Comparison of ENCODE assay signal across 23 cellular contexts in the genomic region with DNA sequence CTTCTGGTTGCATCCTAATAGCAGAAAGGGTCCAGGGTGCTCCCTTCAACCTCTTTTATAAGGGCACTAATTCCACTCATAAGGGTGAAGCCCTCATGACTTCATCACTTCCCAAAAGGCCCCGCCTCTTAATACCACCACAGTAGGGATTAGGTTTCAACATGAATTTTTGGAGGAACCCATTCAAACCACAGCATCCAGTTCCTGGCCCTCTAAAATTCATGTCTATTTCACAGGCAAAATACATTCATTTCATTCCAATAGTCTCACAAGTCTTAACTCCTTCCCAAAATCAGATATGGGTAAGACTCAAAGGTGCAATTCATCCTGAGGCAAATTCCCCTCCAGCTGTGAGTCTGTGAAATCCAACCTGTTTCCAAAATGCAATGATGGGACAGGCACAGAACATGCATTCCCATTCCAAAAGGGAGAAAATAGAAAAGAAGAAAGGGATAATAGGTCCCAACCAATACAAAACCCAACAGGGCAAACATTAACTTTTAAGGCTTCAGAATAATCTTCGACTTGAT.
DNase-seq lines count a peak whose midpoint lies in the region; TF ChIP-seq lines count a peak whose summit lies in the region.
"Had no signal": no experiment of that assay in that cellular context is flagged by ENCODE, and none has a peak within 500 bp of the region (broad histone marks: within the 10 kb centered on the region; RNA-seq: fewer than 3 reads in every experiment).

No MANE protein-coding gene starts in this region.

- H3K27me3 Mint-ChIP-seq in mesothelial cell of epicardium (ENCODE audit: low read depth): no peaks in the 10 kb centered on the region
- H3K27me3 Mint-ChIP-seq: CD4-positive, alpha-beta memory T cell had no signal

- peak overlapping the region; percentile 19 for H3K27ac Mint-ChIP-seq in mesothelial cell of epicardium
- H3K27ac Mint-ChIP-seq: CD4-positive, alpha-beta memory T cell; GM23338 had no signal

- no peak for TF ChIP-seq CTCF in astrocyte of the spinal cord (IDR thresholded peaks at IDR 0.05; ENCODE audit: low read depth, low read length)
- TF ChIP-seq CTCF in mesothelial cell of epicardium (IDR thresholded peaks at IDR 0.05; ENCODE audit: unreplicated experiment): no peak

- in situ Hi-C loops in astrocyte of the spinal cord (cut with HindIII; ENCODE audit: low sequenced_read_pairs): no loop called here

- H3K4me3 Mint-ChIP-seq in mesothelial cell of epicardium: no peak overlapping the region
- H3K4me3 Mint-ChIP-seq: CD4-positive, alpha-beta memory T cell; GM23338 had no signal

- H3K36me3 Mint-ChIP-seq in mesothelial cell of epicardium: peaks cover 20% of the 10 kb centered on the region
- H3K36me3 Mint-ChIP-seq: CD4-positive, alpha-beta memory T cell had no signal

- peaks cover 45% of the 10 kb centered on the region for H3K4me1 Mint-ChIP-seq in mesothelial cell of epicardium
- H3K4me1 Mint-ChIP-seq: CD4-positive, alpha-beta memory T cell had no signal

- DNase-seq in LHCN-M2 (ENCODE audit: low read depth): peak; percentile 43
- DNase-seq in astrocyte of the spinal cord (ENCODE audit: low read depth, low spot score): peak; percentile 7
- no peak for DNase-seq in mesothelial cell of epicardium (ENCODE audit: low spot score in 2 of 2, unreplicated experiment in 2 of 2)
- DNase-seq in NCI-H1417 treated with DMSO at 0.1 percent for 48 hours (lab: John Stamatoyannopoulos, UW): no peak
- DNase-seq in NCI-H69 (lab: John Stamatoyannopoulos, UW): no peak
- DNase-seq in stimulated activated CD4-positive, alpha-beta T cell treated with anti-CD3 and anti-CD28 coated beads, Interleukin-2, amount 100 ng/mL, for 24 hours: no peak
- DNase-seq in HPDE6-E6E7 (ENCODE audit: extremely low spot score): no peak
- DNase-seq: Caco-2; CD4-positive, alpha-beta memory T cell; DMS 273 treated with DMSO at 0.1 percent for 48 hours; DND-41; KBM-7; MV-4-11; NCI-H1105 treated with DMSO at 0.1 percent for 48 hours; NCI-H1694; NCI-H2081 treated with DMSO at 0.1 percent for 48 hours; NCI-H446; NCI-H526; OCI-M1; Right ventricle myocardium superior had no signal

- H3K9me3 Mint-ChIP-seq in mesothelial cell of epicardium: no peaks in the 10 kb centered on the region
- H3K9me3 Mint-ChIP-seq: CD4-positive, alpha-beta memory T cell; GM23338 had no signal

- H3K4me3 ChIP-seq in astrocyte of the spinal cord (ENCODE audit: low read depth, low read length): no peak overlapping the region
- H3K4me3 ChIP-seq: BLaER1 treated with 17β-estradiol and CSF1 and Interleukin-3, amounts not matched to agents 10 nM and 100 nM; GM23338; HAP-1 had no signal

Comparison
In these comparisons a context has a peak if more than half of its experiments do, and no peak if none do; other contexts are left out.
1. DNase-seq: peak in LHCN-M2 (single experiment) and astrocyte of the spinal cord (single experiment); none in mesothelial cell of epicardium (0 of 2), NCI-H1417 treated with DMSO at 0.1 percent for 48 hours (single experiment), NCI-H69 (single experiment), stimulated activated CD4-positive, alpha-beta T cell treated with anti-CD3 and anti-CD28 coated beads, Interleukin-2, amount 100 ng/mL, for 24 hours (0 of 2) and HPDE6-E6E7 (single experiment).